ENCODE assay signal across 1 cellular context in genomic region chr6:42029062-42029685, GRCh38.
TF ChIP-seq lines count a peak whose summit lies in the region.

No MANE protein-coding gene starts in this region.

TF ChIP-seq in K562, 482 proteins besides CTCF, POLR2A, EP300 and RAD21 (continues in another document):
- TF ChIP-seq IRF1 (CRISPR knock-in tag; IDR thresholded peaks at IDR 0.05; ENCODE audit: borderline replicate concordance) (no peak), HSF4 (CRISPR knock-in tag; IDR thresholded peaks at IDR 0.05; ENCODE audit: borderline replicate concordance) (no peak), PYGO2 (tag; IDR thresholded peaks at IDR 0.05) (no peak), PHF20 (IDR thresholded peaks at IDR 0.05; ENCODE audit: partially characterized antibody) (no peak), ZNF3 (CRISPR knock-in tag; IDR thresholded peaks at IDR 0.05) (no peak), ZBTB12 (CRISPR knock-in tag; IDR thresholded peaks at IDR 0.05) (no peak), SMARCB1 (IDR thresholded peaks at IDR 0.05; ENCODE audit: insufficient read length, low read depth) (no peak), SUPT5H (IDR thresholded peaks at IDR 0.05) (no peak), RERE (CRISPR knock-in tag; IDR thresholded peaks at IDR 0.05; ENCODE audit: borderline replicate concordance) (no peak), NCOA1 (IDR thresholded peaks at IDR 0.05; ENCODE audit: low read depth) (no peak), ZNF707 (CRISPR knock-in tag; conservative IDR thresholded peaks at IDR 0.05) (no peak), CBFA2T2 (conservative IDR thresholded peaks at IDR 0.05) (no peak), MYBL2 (IDR thresholded peaks at IDR 0.05; ENCODE audit: low read depth) (0 out of 2 replicates have a peak, but pooled peaks have one; percentile 13), MYBL2 (CRISPR knock-in tag; IDR thresholded peaks at IDR 0.05; ENCODE audit: borderline replicate concordance) (no peak), ZC3H4 (CRISPR knock-in tag; IDR thresholded peaks at IDR 0.05; ENCODE audit: borderline replicate concordance) (no peak), NR2C1 (IDR thresholded peaks at IDR 0.05) (no peak), NR2C1 (tag; IDR thresholded peaks at IDR 0.05) (no peak), HDGF (IDR thresholded peaks at IDR 0.05) (0 out of 2 replicates have a peak, but pooled peaks have one; percentile 29), E2F4 (CRISPR knock-in tag; IDR thresholded peaks at IDR 0.05; ENCODE audit: low read depth) (no peak), ELF4 (CRISPR knock-in tag; IDR thresholded peaks at IDR 0.05) (no peak), NEUROD1 (IDR thresholded peaks at IDR 0.05; ENCODE audit: borderline replicate concordance, low read depth, low read length, partially characterized antibody) (no peak), ZBTB40 (IDR thresholded peaks at IDR 0.05) (0 out of 2 replicates have a peak, but pooled peaks have one; percentile 8), ZBTB40 (CRISPR knock-in tag; IDR thresholded peaks at IDR 0.05) (no peak), PRPF4 (IDR thresholded peaks at IDR 0.05; ENCODE audit: insufficient read depth, low read depth, low read length, poor library complexity, severe bottlenecking) (no peak), E2F8 (IDR thresholded peaks at IDR 0.05; ENCODE audit: low read depth, partially characterized antibody) (no peak), ZNF121 (CRISPR knock-in tag; conservative IDR thresholded peaks at IDR 0.05) (peak; percentile 86), ZNF280B (CRISPR knock-in tag; IDR thresholded peaks at IDR 0.05) (no peak), SMARCA5 (IDR thresholded peaks at IDR 0.05) (0 out of 2 replicates have a peak, but pooled peaks have one; percentile 31), UBTF (IDR thresholded peaks at IDR 0.05; ENCODE audit: borderline replicate concordance in 1 of 2, low read depth in 2 of 2, low read length in 2 of 2) (no peak), MTF1 (CRISPR knock-in tag; IDR thresholded peaks at IDR 0.05; ENCODE audit: borderline replicate concordance) (no peak), MIER1 (IDR thresholded peaks at IDR 0.05; ENCODE audit: low read depth) (no peak), NFIC (IDR thresholded peaks at IDR 0.05) (peak; percentile 88), HNRNPK (IDR thresholded peaks at IDR 0.05; ENCODE audit: low read depth, low read length, poor library complexity, severe bottlenecking) (no peak)
